In the genomic region with DNA sequence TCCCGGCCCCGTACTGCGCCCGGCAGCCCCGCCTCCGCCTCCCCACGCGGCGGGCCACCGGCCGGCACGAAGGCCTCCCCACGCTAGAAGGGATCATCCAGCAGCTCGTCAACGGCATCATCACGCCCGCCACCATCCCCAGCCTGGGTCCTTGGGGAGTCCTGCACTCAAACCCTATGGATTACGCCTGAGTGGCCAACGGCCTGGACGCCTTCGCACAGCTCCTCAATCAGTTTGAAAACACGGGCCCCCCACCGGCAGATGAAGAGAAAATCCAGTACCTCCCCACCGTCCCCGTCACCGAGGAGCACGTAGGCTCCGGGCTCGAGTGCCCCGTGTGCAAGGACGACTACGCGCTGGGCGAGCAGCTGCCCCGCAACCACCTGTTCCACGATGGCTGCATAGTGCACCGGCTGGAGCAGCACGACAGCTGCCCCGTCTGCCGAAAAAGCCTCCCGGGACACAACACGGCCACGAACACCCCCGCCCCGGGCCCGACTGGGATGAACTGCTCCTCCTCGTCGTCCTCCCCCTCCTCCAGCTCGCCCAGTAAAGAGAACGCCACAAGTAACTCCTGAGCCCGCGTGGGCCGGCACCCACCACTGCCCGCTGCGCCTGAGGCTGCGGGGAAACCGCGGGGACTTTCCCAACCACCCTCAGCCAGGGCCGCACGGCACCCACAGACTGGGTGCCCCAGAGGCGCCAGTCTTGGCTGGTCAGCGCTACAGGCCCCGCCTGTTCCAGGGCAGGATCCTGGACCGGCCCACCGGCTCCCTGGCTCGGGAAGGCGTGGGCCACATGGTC, we compare ENCODE assay signal across 1 cellular context.
TF ChIP-seq lines count a peak whose summit lies in the region.

No MANE protein-coding gene starts in this region.

TF ChIP-seq in H1, 55 proteins besides CTCF, POLR2A, EP300 and RAD21:
- TF ChIP-seq POU5F1 (IDR thresholded peaks at IDR 0.05; ENCODE audit: low read depth, low read length) (no peak), CBX8 (IDR thresholded peaks at IDR 0.05; ENCODE audit: borderline replicate concordance, low read depth, low read length) (no peak), MAFK (IDR thresholded peaks at IDR 0.05; ENCODE audit: low read depth, low read length) (no peak), YY1 (IDR thresholded peaks at IDR 0.05; ENCODE audit: low read depth, low read length) (no peak), SIX5 (IDR thresholded peaks at IDR 0.05; ENCODE audit: low read depth, low read length) (no peak), SAP30 (IDR thresholded peaks at IDR 0.05; ENCODE audit: insufficient read depth, insufficient replicate concordance, low read length) (no peak), SRF (IDR thresholded peaks at IDR 0.05; ENCODE audit: low read depth, low read length) (no peak), KDM5A (IDR thresholded peaks at IDR 0.05; ENCODE audit: low read length) (no peak), JUND (IDR thresholded peaks at IDR 0.05; ENCODE audit: low read length) (no peak), SIRT6 (IDR thresholded peaks at IDR 0.05; ENCODE audit: low read length) (no peak), CTBP2 (IDR thresholded peaks at IDR 0.05; ENCODE audit: borderline replicate concordance, insufficient read depth, insufficient read length, low read length) (no peak), EZH2 (IDR thresholded peaks at IDR 0.05; ENCODE audit: low read depth, low read length, severe bottlenecking) (no peak), RFX5 (IDR thresholded peaks at IDR 0.05; ENCODE audit: borderline replicate concordance, low read depth, low read length) (no peak)
- TF ChIP-seq, protein P1, sequence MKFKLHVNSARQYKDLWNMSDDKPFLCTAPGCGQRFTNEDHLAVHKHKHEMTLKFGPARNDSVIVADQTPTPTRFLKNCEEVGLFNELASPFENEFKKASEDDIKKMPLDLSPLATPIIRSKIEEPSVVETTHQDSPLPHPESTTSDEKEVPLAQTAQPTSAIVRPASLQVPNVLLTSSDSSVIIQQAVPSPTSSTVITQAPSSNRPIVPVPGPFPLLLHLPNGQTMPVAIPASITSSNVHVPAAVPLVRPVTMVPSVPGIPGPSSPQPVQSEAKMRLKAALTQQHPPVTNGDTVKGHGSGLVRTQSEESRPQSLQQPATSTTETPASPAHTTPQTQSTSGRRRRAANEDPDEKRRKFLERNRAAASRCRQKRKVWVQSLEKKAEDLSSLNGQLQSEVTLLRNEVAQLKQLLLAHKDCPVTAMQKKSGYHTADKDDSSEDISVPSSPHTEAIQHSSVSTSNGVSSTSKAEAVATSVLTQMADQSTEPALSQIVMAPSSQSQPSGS (IDR thresholded peaks at IDR 0.05; ENCODE audit: low read length): no peak
- TF ChIP-seq, protein P2, sequence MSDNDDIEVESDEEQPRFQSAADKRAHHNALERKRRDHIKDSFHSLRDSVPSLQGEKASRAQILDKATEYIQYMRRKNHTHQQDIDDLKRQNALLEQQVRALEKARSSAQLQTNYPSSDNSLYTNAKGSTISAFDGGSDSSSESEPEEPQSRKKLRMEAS (IDR thresholded peaks at IDR 0.05): no peak
- TF ChIP-seq, protein P3, sequence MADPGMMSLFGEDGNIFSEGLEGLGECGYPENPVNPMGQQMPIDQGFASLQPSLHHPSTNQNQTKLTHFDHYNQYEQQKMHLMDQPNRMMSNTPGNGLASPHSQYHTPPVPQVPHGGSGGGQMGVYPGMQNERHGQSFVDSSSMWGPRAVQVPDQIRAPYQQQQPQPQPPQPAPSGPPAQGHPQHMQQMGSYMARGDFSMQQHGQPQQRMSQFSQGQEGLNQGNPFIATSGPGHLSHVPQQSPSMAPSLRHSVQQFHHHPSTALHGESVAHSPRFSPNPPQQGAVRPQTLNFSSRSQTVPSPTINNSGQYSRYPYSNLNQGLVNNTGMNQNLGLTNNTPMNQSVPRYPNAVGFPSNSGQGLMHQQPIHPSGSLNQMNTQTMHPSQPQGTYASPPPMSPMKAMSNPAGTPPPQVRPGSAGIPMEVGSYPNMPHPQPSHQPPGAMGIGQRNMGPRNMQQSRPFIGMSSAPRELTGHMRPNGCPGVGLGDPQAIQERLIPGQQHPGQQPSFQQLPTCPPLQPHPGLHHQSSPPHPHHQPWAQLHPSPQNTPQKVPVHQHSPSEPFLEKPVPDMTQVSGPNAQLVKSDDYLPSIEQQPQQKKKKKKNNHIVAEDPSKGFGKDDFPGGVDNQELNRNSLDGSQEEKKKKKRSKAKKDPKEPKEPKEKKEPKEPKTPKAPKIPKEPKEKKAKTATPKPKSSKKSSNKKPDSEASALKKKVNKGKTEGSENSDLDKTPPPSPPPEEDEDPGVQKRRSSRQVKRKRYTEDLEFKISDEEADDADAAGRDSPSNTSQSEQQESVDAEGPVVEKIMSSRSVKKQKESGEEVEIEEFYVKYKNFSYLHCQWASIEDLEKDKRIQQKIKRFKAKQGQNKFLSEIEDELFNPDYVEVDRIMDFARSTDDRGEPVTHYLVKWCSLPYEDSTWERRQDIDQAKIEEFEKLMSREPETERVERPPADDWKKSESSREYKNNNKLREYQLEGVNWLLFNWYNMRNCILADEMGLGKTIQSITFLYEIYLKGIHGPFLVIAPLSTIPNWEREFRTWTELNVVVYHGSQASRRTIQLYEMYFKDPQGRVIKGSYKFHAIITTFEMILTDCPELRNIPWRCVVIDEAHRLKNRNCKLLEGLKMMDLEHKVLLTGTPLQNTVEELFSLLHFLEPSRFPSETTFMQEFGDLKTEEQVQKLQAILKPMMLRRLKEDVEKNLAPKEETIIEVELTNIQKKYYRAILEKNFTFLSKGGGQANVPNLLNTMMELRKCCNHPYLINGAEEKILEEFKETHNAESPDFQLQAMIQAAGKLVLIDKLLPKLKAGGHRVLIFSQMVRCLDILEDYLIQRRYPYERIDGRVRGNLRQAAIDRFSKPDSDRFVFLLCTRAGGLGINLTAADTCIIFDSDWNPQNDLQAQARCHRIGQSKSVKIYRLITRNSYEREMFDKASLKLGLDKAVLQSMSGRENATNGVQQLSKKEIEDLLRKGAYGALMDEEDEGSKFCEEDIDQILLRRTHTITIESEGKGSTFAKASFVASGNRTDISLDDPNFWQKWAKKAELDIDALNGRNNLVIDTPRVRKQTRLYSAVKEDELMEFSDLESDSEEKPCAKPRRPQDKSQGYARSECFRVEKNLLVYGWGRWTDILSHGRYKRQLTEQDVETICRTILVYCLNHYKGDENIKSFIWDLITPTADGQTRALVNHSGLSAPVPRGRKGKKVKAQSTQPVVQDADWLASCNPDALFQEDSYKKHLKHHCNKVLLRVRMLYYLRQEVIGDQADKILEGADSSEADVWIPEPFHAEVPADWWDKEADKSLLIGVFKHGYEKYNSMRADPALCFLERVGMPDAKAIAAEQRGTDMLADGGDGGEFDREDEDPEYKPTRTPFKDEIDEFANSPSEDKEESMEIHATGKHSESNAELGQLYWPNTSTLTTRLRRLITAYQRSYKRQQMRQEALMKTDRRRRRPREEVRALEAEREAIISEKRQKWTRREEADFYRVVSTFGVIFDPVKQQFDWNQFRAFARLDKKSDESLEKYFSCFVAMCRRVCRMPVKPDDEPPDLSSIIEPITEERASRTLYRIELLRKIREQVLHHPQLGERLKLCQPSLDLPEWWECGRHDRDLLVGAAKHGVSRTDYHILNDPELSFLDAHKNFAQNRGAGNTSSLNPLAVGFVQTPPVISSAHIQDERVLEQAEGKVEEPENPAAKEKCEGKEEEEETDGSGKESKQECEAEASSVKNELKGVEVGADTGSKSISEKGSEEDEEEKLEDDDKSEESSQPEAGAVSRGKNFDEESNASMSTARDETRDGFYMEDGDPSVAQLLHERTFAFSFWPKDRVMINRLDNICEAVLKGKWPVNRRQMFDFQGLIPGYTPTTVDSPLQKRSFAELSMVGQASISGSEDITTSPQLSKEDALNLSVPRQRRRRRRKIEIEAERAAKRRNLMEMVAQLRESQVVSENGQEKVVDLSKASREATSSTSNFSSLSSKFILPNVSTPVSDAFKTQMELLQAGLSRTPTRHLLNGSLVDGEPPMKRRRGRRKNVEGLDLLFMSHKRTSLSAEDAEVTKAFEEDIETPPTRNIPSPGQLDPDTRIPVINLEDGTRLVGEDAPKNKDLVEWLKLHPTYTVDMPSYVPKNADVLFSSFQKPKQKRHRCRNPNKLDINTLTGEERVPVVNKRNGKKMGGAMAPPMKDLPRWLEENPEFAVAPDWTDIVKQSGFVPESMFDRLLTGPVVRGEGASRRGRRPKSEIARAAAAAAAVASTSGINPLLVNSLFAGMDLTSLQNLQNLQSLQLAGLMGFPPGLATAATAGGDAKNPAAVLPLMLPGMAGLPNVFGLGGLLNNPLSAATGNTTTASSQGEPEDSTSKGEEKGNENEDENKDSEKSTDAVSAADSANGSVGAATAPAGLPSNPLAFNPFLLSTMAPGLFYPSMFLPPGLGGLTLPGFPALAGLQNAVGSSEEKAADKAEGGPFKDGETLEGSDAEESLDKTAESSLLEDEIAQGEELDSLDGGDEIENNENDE (IDR thresholded peaks at IDR 0.05; ENCODE audit: insufficient replicate concordance, low read length): no peak
